In genomic region chr16:30783280-30784109, GRCh38 we compare ENCODE assay signal across 1 cellular context.
TF ChIP-seq lines count a peak whose summit lies in the region.

No MANE protein-coding gene starts in this region.

TF ChIP-seq in IMR-90, 13 proteins besides CTCF, POLR2A, EP300 and RAD21:
- no peak for TF ChIP-seq NFE2L2 (IDR thresholded peaks at IDR 0.05; ENCODE audit: low read depth, low read length)
- TF ChIP-seq CEBPB (IDR thresholded peaks at IDR 0.05; ENCODE audit: low read depth, low read length): no peak
- TF ChIP-seq MAFK (IDR thresholded peaks at IDR 0.05; ENCODE audit: low read depth, low read length): no peak
- TF ChIP-seq ELK1 (IDR thresholded peaks at IDR 0.05; ENCODE audit: borderline replicate concordance, low read depth, low read length): no peak
- TF ChIP-seq MAZ (IDR thresholded peaks at IDR 0.05; ENCODE audit: borderline replicate concordance, low read depth, low read length): no peak
- no peak for TF ChIP-seq SMC3 (IDR thresholded peaks at IDR 0.05; ENCODE audit: low read depth, low read length)
- no peak for TF ChIP-seq USF2 (IDR thresholded peaks at IDR 0.05; ENCODE audit: low read depth, low read length)
- no peak for TF ChIP-seq RCOR1 (IDR thresholded peaks at IDR 0.05; ENCODE audit: insufficient replicate concordance, low read length)
- no peak for TF ChIP-seq RFX5 (IDR thresholded peaks at IDR 0.05; ENCODE audit: low read depth, low read length)
- no peak for TF ChIP-seq BHLHE40 (IDR thresholded peaks at IDR 0.05; ENCODE audit: low read depth, low read length)
- no peak for TF ChIP-seq FOS (IDR thresholded peaks at IDR 0.05; ENCODE audit: low read depth, low read length)
- no peak for TF ChIP-seq MXI1 (IDR thresholded peaks at IDR 0.05; ENCODE audit: borderline replicate concordance, low read depth, low read length)
